Comparison of ENCODE assay signal across 9 cellular contexts in genomic region chr22:28594784-28595324, GRCh38.
A peak's percentile ranks its signal among the peaks of the same experiment; 100 is the strongest.
DNase-seq lines count a peak whose midpoint lies in the region; ATAC-seq, FAIRE-seq and TF ChIP-seq lines count a peak whose summit lies in the region.
"Had no signal": no experiment of that assay in that cellular context is flagged by ENCODE, and none has a peak within 500 bp of the region (broad histone marks: within the 10 kb centered on the region; RNA-seq: fewer than 3 reads in every experiment).

No MANE protein-coding gene starts in this region.

- H3K4me1 ChIP-seq in kidney (ENCODE audit: control insufficient read depth in 1 of 2, insufficient read depth in 1 of 2, low read depth in 1 of 2, low read length in 2 of 2) (no peaks in the 10 kb centered on the region), tibial nerve (peaks cover 0 to 18% (median 4%) of the 10 kb centered on the region in 4 donors)

- H3K4me3 Mint-ChIP-seq in MCF 10A (ENCODE audit: unreplicated experiment), result no peak overlapping the region
- H3K4me3 Mint-ChIP-seq: IgD-negative memory B cell had no signal

- no peak for ATAC-seq in HG02970 (IDR thresholded peaks at IDR 0.05; ENCODE audit: low FRiP score, unreplicated experiment)

- H3K27ac ChIP-seq in HL-60 (replicated peaks) (no peak overlapping the region), kidney (ENCODE audit: low read depth in 2 of 2, low read length in 2 of 2) (no peak overlapping the region), tibial nerve (no peak overlapping the region)

- no peak for TF ChIP-seq POLR2A in tibial nerve (IDR thresholded peaks at IDR 0.05)

- H3K27me3 ChIP-seq in HL-60 (ENCODE audit: insufficient read depth, poor library complexity, severe bottlenecking), result no peaks in the 10 kb centered on the region
- H3K27me3 ChIP-seq in tibial nerve, result no peaks in the 10 kb centered on the region

- CTCF ChIA-PET in MCF 10A (lab: Yijun Ruan, JAX), result interaction anchor here (0.6 to 8.1 kb wide), 6 partner anchors 188 to 1331 kb away, joined by 3 to 139 read pairs (median 4); no protein-coding TSS in a partner anchor

- no peaks in the 10 kb centered on the region for H3K9me3 Mint-ChIP-seq in MCF 10A (ENCODE audit: unreplicated experiment)
- H3K9me3 Mint-ChIP-seq: IgD-negative memory B cell had no signal

- H3K36me3 ChIP-seq in kidney (ENCODE audit: control insufficient read depth in 1 of 2, insufficient read depth in 2 of 2, low read length in 2 of 2), result no peaks in the 10 kb centered on the region
- no peaks in the 10 kb centered on the region for H3K36me3 ChIP-seq in tibial nerve

- POLR2A ChIA-PET in MCF 10A (lab: Yijun Ruan, JAX), result no interaction called here

- peaks cover 48% of the 10 kb centered on the region for H3K27me3 Mint-ChIP-seq in MCF 10A (ENCODE audit: insufficient read depth, unreplicated experiment)

- H3K4me1 Mint-ChIP-seq in MCF 10A (ENCODE audit: insufficient read depth, unreplicated experiment), result no peaks in the 10 kb centered on the region
- H3K4me1 Mint-ChIP-seq: IgD-negative memory B cell had no signal

- no peak overlapping the region for H3K27ac Mint-ChIP-seq in MCF 10A (ENCODE audit: low read depth, unreplicated experiment)
- H3K27ac Mint-ChIP-seq: IgD-negative memory B cell had no signal

- H3K9me3 ChIP-seq in kidney (ENCODE audit: control insufficient read depth in 1 of 2, low read length in 2 of 2) (no peaks in the 10 kb centered on the region), tibial nerve (no peaks in the 10 kb centered on the region)

- TF ChIP-seq CTCF in HL-60 (IDR thresholded peaks at IDR 0.05; ENCODE audit: insufficient read depth, low read length) (peak; percentile 46), MCF 10A (IDR thresholded peaks at IDR 0.05; ENCODE audit: unreplicated experiment) (peak; percentile 61), kidney (IDR thresholded peaks at IDR 0.05; ENCODE audit: borderline replicate concordance, extremely low read depth, insufficient read depth) (peak; percentile 64), tibial nerve (IDR thresholded peaks at IDR 0.05) (peak; percentile 52 to 86 (median 71))

- intact Hi-C loops in MCF 10A (cut with micrococcal nuclease), result loop anchor here (1.0 to 5.0 kb wide), 3 partner anchors 343 to 575 kb away; no protein-coding TSS in a partner anchor
- intact Hi-C loops in kidney (cut with DNase I), result no loop called here

- TF ChIP-seq EP300 in tibial nerve (IDR thresholded peaks at IDR 0.05), result no peak

- H3K4me3 ChIP-seq in HL-60 (replicated peaks; ENCODE audit: insufficient read depth, low read length), result no peak overlapping the region
- H3K4me3 ChIP-seq in kidney (ENCODE audit: low read length in 2 of 2), result no peak overlapping the region
- H3K4me3 ChIP-seq in tibial nerve, result no peak overlapping the region

- 4 to 8% methylated on average over 3 of the region's 3 CpGs for WGBS in tibial nerve, 2 donors

- peak; percentile 98 for FAIRE-seq in kidney (lab: Jason Lieb, UNC)

- BruUV-seq in MCF 10A (replicated peaks; lab: Mats Ljungman, UMichigan), result no TSS peak

- DNase-seq in CMK (ENCODE audit: low read depth) (peak; percentile 9), HL-60 (ENCODE audit: low read depth in 1 of 2, low spot score in 1 of 2) (peak; percentile 16), NCI-H82 (lab: John Stamatoyannopoulos, UW) (peak; percentile 80), MCF 10A (ENCODE audit: unreplicated experiment) (peak; percentile 68), kidney (no peak), tibial nerve (ENCODE audit: low spot score in 2 of 2) (no peak), 8988T (no peak)

- H3K9ac ChIP-seq in kidney (ENCODE audit: low read length in 2 of 2), result no peak overlapping the region

- H3K36me3 Mint-ChIP-seq in MCF 10A (ENCODE audit: insufficient read depth, unreplicated experiment), result no peaks in the 10 kb centered on the region
- H3K36me3 Mint-ChIP-seq: IgD-negative memory B cell had no signal

Comparison
In these comparisons a context has a peak if more than half of its experiments do, and no peak if none do; other contexts are left out.
1. DNase-seq: peak in CMK (single experiment), HL-60 (2 of 2), NCI-H82 (single experiment) and MCF 10A (single experiment); none in kidney (single experiment), tibial nerve (0 of 2) and 8988T (single experiment).
2. Peak in every context shown above with its lines, with median percentiles within 50 percentile points of each other: CTCF ChIP-seq.